21 cellular contexts compared by ENCODE assay signal in genomic region chr1:4602536-4603316, GRCh38. TPM values are rescaled to one million over a fixed set of nuclear protein-coding genes. Genes with fewer than 3 reads are reported as not detected.
A peak's percentile ranks its signal among the peaks of the same experiment; 100 is the strongest.
DNase-seq lines count a peak whose midpoint lies in the region; ATAC-seq and TF ChIP-seq lines count a peak whose summit lies in the region.
"Had no signal": no experiment of that assay in that cellular context is flagged by ENCODE, and none has a peak within 500 bp of the region (broad histone marks: within the 10 kb centered on the region; RNA-seq: fewer than 3 reads in every experiment).

No MANE protein-coding gene starts in this region.

- dilution Hi-C loops in mammary epithelial cell (cut with HindIII; ENCODE audit: low sequenced_read_pairs), result no loop called here

- H3K4me3 ChIP-seq in mammary epithelial cell (replicated peaks in 1 of 3; ENCODE audit: insufficient read depth in 1 of 3, low read depth in 2 of 3, low read length in 3 of 3) (no peak overlapping the region), sigmoid colon (no peak overlapping the region)
- H3K4me3 ChIP-seq: BLaER1 treated with 17β-estradiol and CSF1 and Interleukin-3, amounts not matched to agents 10 nM and 100 nM had no signal

- H3K4me1 ChIP-seq in mammary epithelial cell (ENCODE audit: insufficient read depth, low read length) (no peaks in the 10 kb centered on the region), sigmoid colon (no peaks in the 10 kb centered on the region)

- no peak overlapping the region for H3K4me2 ChIP-seq in mammary epithelial cell (ENCODE audit: insufficient read depth, low read depth, low read length)

- H3K9me3 ChIP-seq in mammary epithelial cell (replicated peaks; ENCODE audit: insufficient read depth, low read length) (peaks cover 12% of the 10 kb centered on the region), sigmoid colon (no peaks in the 10 kb centered on the region)
- H3K9me3 ChIP-seq: BLaER1 treated with 17β-estradiol and CSF1 and Interleukin-3, amounts not matched to agents 10 nM and 100 nM had no signal

- peak overlapping the region; percentile 3 for H2AFZ ChIP-seq in mammary epithelial cell (ENCODE audit: low read depth, low read length)

- no peaks in the 10 kb centered on the region for H3K27me3 ChIP-seq in mammary epithelial cell (ENCODE audit: insufficient read depth, low read length)
- H3K27me3 ChIP-seq in sigmoid colon, result peaks cover 0 to 67% (median 14%) of the 10 kb centered on the region in 3 donors

- no peak for TF ChIP-seq POLR2A in sigmoid colon (IDR thresholded peaks at IDR 0.05)

- DNase-seq in mammary epithelial cell, result no peak
- no peak for DNase-seq in MCF 10A (ENCODE audit: unreplicated experiment)
- peak; percentile 8 for DNase-seq in kidney tubule cell (ENCODE audit: low spot score)
- DNase-seq in sigmoid colon, result peak; percentile 2
- DNase-seq in cortex of kidney (lab: John Stamatoyannopoulos, UW), result no peak
- DNase-seq: DMS 273 treated with DMSO at 0.1 percent for 48 hours, GF-D8, IMR-90, Karpas-422, MM.1S, NCI-H1105, NCI-H1694, NCI-H2107, NCI-H2227 treated with DMSO at 0.1 percent for 48 hours, NCI-H524, SHP77 treated with DMSO at 0.1 percent for 48 hours had no signal

- WGBS in mammary epithelial cell (ENCODE audit: low coverage, missing lambda C conversion rate), result 46% methylated on average over 12 of the region's 18 CpGs
- 64 to 74% methylated on average over 18 of the region's 18 CpGs for WGBS in sigmoid colon, 2 donors

- H4K20me1 ChIP-seq in mammary epithelial cell (ENCODE audit: insufficient read depth, low read length), result no peaks in the 10 kb centered on the region
- H4K20me1 ChIP-seq: BLaER1 treated with 17β-estradiol and CSF1 and Interleukin-3, amounts not matched to agents 10 nM and 100 nM had no signal

- H3K4me3 Mint-ChIP-seq in MCF 10A (ENCODE audit: unreplicated experiment), result no peak overlapping the region

- intact Hi-C loops in mammary epithelial cell (cut with micrococcal nuclease), result no loop called here
- intact Hi-C loops in MCF 10A (cut with micrococcal nuclease), result no loop called here
- intact Hi-C loops in sigmoid colon (cut with DNase I), result no loop called here

- no peak overlapping the region for H3K27ac Mint-ChIP-seq in MCF 10A (ENCODE audit: low read depth, unreplicated experiment)

- CTCF ChIA-PET in mammary epithelial cell (lab: Charles Lee; ENCODE audit: low non-redundant PET) (no interaction called here), MCF 10A (lab: Yijun Ruan, JAX) (interaction anchor here (0.6 kb wide), 1 partner anchor 481 kb away, joined by 3 read pairs; no protein-coding TSS in a partner anchor)

- H3K36me3 ChIP-seq in mammary epithelial cell (ENCODE audit: insufficient read depth, low read length) (no peaks in the 10 kb centered on the region), sigmoid colon (no peaks in the 10 kb centered on the region)
- H3K36me3 ChIP-seq: BLaER1 treated with 17β-estradiol and CSF1 and Interleukin-3, amounts not matched to agents 10 nM and 100 nM had no signal

- in situ Hi-C loops in mammary epithelial cell (cut with MboI; ENCODE audit: low sequenced_read_pairs in 2 of 2), result no loop called here

- no peaks in the 10 kb centered on the region for H3K79me2 ChIP-seq in mammary epithelial cell (ENCODE audit: insufficient read depth, low read length)

- H3K4me1 Mint-ChIP-seq in MCF 10A (ENCODE audit: insufficient read depth, unreplicated experiment), result peaks cover 18% of the 10 kb centered on the region

- POLR2A ChIA-PET in MCF 10A (lab: Yijun Ruan, JAX), result no interaction called here

- TF ChIP-seq EP300 in sigmoid colon (IDR thresholded peaks at IDR 0.05), result no peak

- TF ChIP-seq CTCF in mammary epithelial cell (conservative IDR thresholded peaks at IDR 0.05 in 1 of 2, IDR thresholded peaks at IDR 0.05 in 1 of 2; ENCODE audit: extremely low read depth in 1 of 2, insufficient read depth in 1 of 2, low read depth in 1 of 2, low read length in 2 of 2) (no peak), MCF 10A (IDR thresholded peaks at IDR 0.05; ENCODE audit: unreplicated experiment) (no peak), sigmoid colon (IDR thresholded peaks at IDR 0.05) (no peak)

- H3K27ac ChIP-seq in mammary epithelial cell (ENCODE audit: insufficient read depth, low read depth, low read length), result no peak overlapping the region
- H3K27ac ChIP-seq in sigmoid colon, result no peak overlapping the region
- H3K27ac ChIP-seq: BLaER1 treated with 17β-estradiol and CSF1 and Interleukin-3, amounts not matched to agents 10 nM and 100 nM had no signal

- ATAC-seq in GM21381 (IDR thresholded peaks at IDR 0.05; ENCODE audit: unreplicated experiment), result no peak
- ATAC-seq in HG02623 (IDR thresholded peaks at IDR 0.05; ENCODE audit: unreplicated experiment), result no peak
- no peak for ATAC-seq in GM19395 (IDR thresholded peaks at IDR 0.05; ENCODE audit: unreplicated experiment)

- no peaks in the 10 kb centered on the region for H3K36me3 Mint-ChIP-seq in MCF 10A (ENCODE audit: insufficient read depth, unreplicated experiment)

- peaks cover 8% of the 10 kb centered on the region for H3K9me3 Mint-ChIP-seq in MCF 10A (ENCODE audit: unreplicated experiment)

- no peaks in the 10 kb centered on the region for H3K27me3 Mint-ChIP-seq in MCF 10A (ENCODE audit: insufficient read depth, unreplicated experiment)

- no TSS peak for BruUV-seq in mammary epithelial cell (replicated peaks; lab: Mats Ljungman, UMichigan)
- BruUV-seq in MCF 10A (replicated peaks; lab: Mats Ljungman, UMichigan), result no TSS peak

- H3K9ac ChIP-seq in mammary epithelial cell (ENCODE audit: insufficient read depth, low read length), result no peak overlapping the region
- H3K9ac ChIP-seq: BLaER1 treated with 17β-estradiol and CSF1 and Interleukin-3, amounts not matched to agents 10 nM and 100 nM had no signal

RNA-seq across cellular contexts. Expression of gene AJAP1, which starts 51.7 kb away (rescaled TPM):
- total RNA-seq in mammary epithelial cell, result 1 to 10 TPM; 5.0 to 7.4 TPM
- polyA plus RNA-seq in mammary epithelial cell, result 3.0 TPM
- 7.5 TPM for polyA minus RNA-seq in mammary epithelial cell
- not detected in 2 replicates for total RNA-seq in MCF 10A (2022)
- total RNA-seq in sigmoid colon, result under 1 TPM; 0.28 to 0.95 (median 0.60) TPM
- under 1 TPM in 2 of 3 donors, not detected in 1; 0.04 to 0.60 TPM for polyA plus RNA-seq in sigmoid colon
- total RNA-seq: A172 had no signal

Comparison
In these comparisons a context has a peak if more than half of its experiments do, and no peak if none do; other contexts are left out.
1. DNase-seq: peak in kidney tubule cell (single experiment) and sigmoid colon (single experiment); none in mammary epithelial cell (single experiment), MCF 10A (single experiment) and cortex of kidney (single experiment).